ENCODE assay signal across 16 cellular contexts in the genomic region with DNA sequence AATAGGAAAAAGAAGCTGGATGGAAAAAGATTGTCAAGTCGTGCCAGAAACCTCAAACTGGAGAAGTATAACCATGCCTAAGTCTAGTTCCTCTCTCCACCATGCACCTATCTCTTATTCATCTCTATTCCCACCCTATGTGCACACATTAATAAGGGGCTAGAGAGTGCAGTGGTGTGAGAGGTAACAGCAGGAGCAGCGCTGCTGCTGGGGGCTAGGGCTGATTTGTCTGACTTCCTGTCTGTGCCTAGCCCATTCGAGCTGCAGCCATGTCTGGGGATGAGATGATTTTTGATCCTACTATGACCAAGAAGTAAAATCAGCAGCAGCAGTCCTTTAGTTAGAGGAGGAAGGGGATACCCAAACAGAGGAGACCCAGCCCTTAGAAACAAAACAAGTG. TPM values are rescaled to one million over a fixed set of nuclear protein-coding genes. Genes with fewer than 3 reads are reported as not detected.
DNase-seq lines count a peak whose midpoint lies in the region; ATAC-seq and TF ChIP-seq lines count a peak whose summit lies in the region.
"Had no signal": no experiment of that assay in that cellular context is flagged by ENCODE, and none has a peak within 500 bp of the region (broad histone marks: within the 10 kb centered on the region; RNA-seq: fewer than 3 reads in every experiment).

No MANE protein-coding gene starts in this region.

- in situ Hi-C loops in IMR-90 (cut with MboI; ENCODE audit: low sequenced_read_pairs), result no loop called here

- no peak for TF ChIP-seq CTCF in IMR-90 (conservative IDR thresholded peaks at IDR 0.05; ENCODE audit: low read depth, low read length)
- no peak for TF ChIP-seq CTCF in endodermal cell (conservative IDR thresholded peaks at IDR 0.05)

- H3K36me3 ChIP-seq in IMR-90 (ENCODE audit: control insufficient read depth, insufficient read depth, low read length) (peaks cover 3% of the 10 kb centered on the region; the same call in 1 of the 2 replicates), endodermal cell (ENCODE audit: control insufficient read depth, insufficient read depth, low read length) (peaks cover 13% of the 10 kb centered on the region)
- H3K36me3 ChIP-seq: ascending aorta, Peyer's patch, tibial nerve had no signal

- no peak overlapping the region for H2BK15ac ChIP-seq in IMR-90 (ENCODE audit: low read depth, low read length)

- H3K27ac ChIP-seq in IMR-90 (ENCODE audit: insufficient read depth, low read length) (no peak overlapping the region), endodermal cell (ENCODE audit: low read depth, low read length) (no peak overlapping the region)
- H3K27ac ChIP-seq: ascending aorta, Peyer's patch, tibial nerve had no signal

- peaks cover 38% of the 10 kb centered on the region for H4K20me1 ChIP-seq in IMR-90 (ENCODE audit: insufficient read depth, low read length)

- no peaks in the 10 kb centered on the region for H3K27me3 Mint-ChIP-seq in activated CD8-positive, alpha-beta memory T cell treated with anti-CD3 and anti-CD28 coated beads, Interleukin-2, amount 10 ng/mL, durations not matched to agents 7 days and 5 days
- H3K27me3 Mint-ChIP-seq in activated naive CD8-positive, alpha-beta T cell treated with anti-CD3 and anti-CD28 coated beads, Interleukin-2, amount 50 U/mL, for 24 hours, result no peaks in the 10 kb centered on the region
- H3K27me3 Mint-ChIP-seq in endodermal cell (ENCODE audit: insufficient read depth), result no peaks in the 10 kb centered on the region

- CTCF ChIA-PET in activated CD8-positive, alpha-beta memory T cell treated with anti-CD3 and anti-CD28 coated beads, Interleukin-2, amount 10 ng/mL, durations not matched to agents 7 days and 5 days (lab: Charles Lee), result interaction anchor here (1.3 to 1.6 kb wide), 2 partner anchors 16 to 32 kb away, joined by 3 to 4 read pairs; no protein-coding TSS in a partner anchor
- CTCF ChIA-PET in IMR-90 (lab: Yijun Ruan, JAX), result no interaction called here

- no peak overlapping the region for H3K4me2 ChIP-seq in IMR-90 (ENCODE audit: low read depth, low read length)

- H3K9me1 ChIP-seq in IMR-90 (ENCODE audit: insufficient read depth, low read length), result peaks cover 6% of the 10 kb centered on the region; the same call in 1 of the 2 replicates

- no peaks in the 10 kb centered on the region for H3K27me3 ChIP-seq in IMR-90 (ENCODE audit: control insufficient read depth, insufficient read depth, low read length)
- no peaks in the 10 kb centered on the region for H3K27me3 ChIP-seq in endodermal cell (ENCODE audit: control insufficient read depth, insufficient read depth, low read length, poor library complexity, severe bottlenecking)
- H3K27me3 ChIP-seq: ascending aorta, Peyer's patch, tibial nerve had no signal

- no peak overlapping the region for H2AK5ac ChIP-seq in IMR-90 (ENCODE audit: low read depth, low read length)

- H3K18ac ChIP-seq in IMR-90 (ENCODE audit: low read depth, low read length), result no peak overlapping the region

- no peak overlapping the region for H2BK20ac ChIP-seq in IMR-90 (ENCODE audit: low read depth, low read length)

- H3K56ac ChIP-seq in IMR-90 (ENCODE audit: extremely low read depth, insufficient read depth, low read length), result no peak overlapping the region

- peak overlapping the region; percentile 30 for H3K27ac Mint-ChIP-seq in activated CD8-positive, alpha-beta memory T cell treated with anti-CD3 and anti-CD28 coated beads, Interleukin-2, amount 10 ng/mL, durations not matched to agents 7 days and 5 days
- peak overlapping the region; percentile 52 for H3K27ac Mint-ChIP-seq in activated naive CD8-positive, alpha-beta T cell treated with anti-CD3 and anti-CD28 coated beads, Interleukin-2, amount 50 U/mL, for 24 hours
- H3K27ac Mint-ChIP-seq in stimulated activated effector memory CD8-positive, alpha-beta T cell treated with anti-CD3 and anti-CD28 coated beads, Interleukin-12 subunit alpha, Interleukin-12 subunit beta, amount 100 ng/mL, for 72 hours, result peak overlapping the region; percentile 18
- no peak overlapping the region for H3K27ac Mint-ChIP-seq in endodermal cell

- H3K4ac ChIP-seq in IMR-90 (ENCODE audit: low read depth, low read length), result no peak overlapping the region

- no peak overlapping the region for H4K91ac ChIP-seq in IMR-90 (ENCODE audit: insufficient read depth, low read depth, low read length)

- H3K9me3 Mint-ChIP-seq in activated CD8-positive, alpha-beta memory T cell treated with anti-CD3 and anti-CD28 coated beads, Interleukin-2, amount 10 ng/mL, durations not matched to agents 7 days and 5 days (ENCODE audit: low read depth), result no peaks in the 10 kb centered on the region
- no peaks in the 10 kb centered on the region for H3K9me3 Mint-ChIP-seq in activated naive CD8-positive, alpha-beta T cell treated with anti-CD3 and anti-CD28 coated beads, Interleukin-2, amount 50 U/mL, for 24 hours
- H3K9me3 Mint-ChIP-seq in stimulated activated effector memory CD8-positive, alpha-beta T cell treated with anti-CD3 and anti-CD28 coated beads, Interleukin-12 subunit alpha, Interleukin-12 subunit beta, amount 100 ng/mL, for 72 hours, result no peaks in the 10 kb centered on the region
- H3K9me3 Mint-ChIP-seq in endodermal cell, result no peaks in the 10 kb centered on the region
- H3K9me3 Mint-ChIP-seq: neural crest cell had no signal

- BruUV-seq in IMR-90 (replicated peaks; lab: Mats Ljungman, UMichigan), result no TSS peak

- no peaks in the 10 kb centered on the region for H3K9me3 ChIP-seq in IMR-90 (ENCODE audit: control insufficient read depth, insufficient read depth, low read length)
- H3K9me3 ChIP-seq in endodermal cell (ENCODE audit: control insufficient read depth, low read length), result no peaks in the 10 kb centered on the region
- H3K9me3 ChIP-seq: ascending aorta, Peyer's patch, tibial nerve had no signal

- POLR2A ChIA-PET in IMR-90 (lab: Charles Lee; ENCODE audit: unreplicated experiment), result interaction anchor here (0.5 kb wide), 1 partner anchor 8 kb away, joined by 4 read pairs; no protein-coding TSS in a partner anchor

- no peak for TF ChIP-seq RAD21 in IMR-90 (IDR thresholded peaks at IDR 0.05; ENCODE audit: low read length)

- H3K23ac ChIP-seq in IMR-90 (ENCODE audit: low read depth, low read length), result no peak overlapping the region

- dilution Hi-C loops in IMR-90 (cut with HindIII; ENCODE audit: low sequenced_read_pairs, unreplicated experiment), result no loop called here

- WGBS in IMR-90 (ENCODE audit: extremely low coverage in 2 of 2, insufficient read length in 1 of 2), 2 experiments, result no CpG with 5 or more reads among the region's 3 CpGs
- 97% methylated on average over 3 of the region's 3 CpGs; no CpG with 5 or more reads in 1 of the 2 experiments for WGBS in endodermal cell (ENCODE audit: insufficient coverage in 1 of 2, insufficient read length in 1 of 2), 2 experiments

- H2BK120ac ChIP-seq in IMR-90 (ENCODE audit: low read depth, low read length), result no peak overlapping the region

- H3K36me3 Mint-ChIP-seq in activated CD8-positive, alpha-beta memory T cell treated with anti-CD3 and anti-CD28 coated beads, Interleukin-2, amount 10 ng/mL, durations not matched to agents 7 days and 5 days, result peaks cover 9% of the 10 kb centered on the region
- peaks cover 16% of the 10 kb centered on the region for H3K36me3 Mint-ChIP-seq in activated naive CD8-positive, alpha-beta T cell treated with anti-CD3 and anti-CD28 coated beads, Interleukin-2, amount 50 U/mL, for 24 hours (ENCODE audit: low read depth)
- H3K36me3 Mint-ChIP-seq in stimulated activated effector memory CD8-positive, alpha-beta T cell treated with anti-CD3 and anti-CD28 coated beads, Interleukin-12 subunit alpha, Interleukin-12 subunit beta, amount 100 ng/mL, for 72 hours, result peaks cover 20% of the 10 kb centered on the region
- peaks cover 26% of the 10 kb centered on the region for H3K36me3 Mint-ChIP-seq in endodermal cell (ENCODE audit: low read depth)

- peak overlapping the region; percentile 10; the same call in 1 of the 2 replicates for H3K14ac ChIP-seq in IMR-90 (replicated peaks; ENCODE audit: low read depth, low read length)

- no peak overlapping the region for H2AK9ac ChIP-seq in IMR-90 (replicated peaks; ENCODE audit: low read depth, low read length, poor library complexity)

- H3K4me3 ChIP-seq in IMR-90 (ENCODE audit: insufficient read depth, low read depth, low read length), result no peak overlapping the region
- H3K4me3 ChIP-seq in endodermal cell (ENCODE audit: low read length), result no peak overlapping the region
- H3K4me3 ChIP-seq: ascending aorta, Peyer's patch, tibial nerve had no signal

- peak; percentile 43 for DNase-seq in activated CD8-positive, alpha-beta memory T cell treated with anti-CD3 and anti-CD28 coated beads, Interleukin-2, amount 10 ng/mL, durations not matched to agents 7 days and 5 days
- DNase-seq in activated CD8-positive, alpha-beta memory T cell treated with anti-CD3 and anti-CD28 coated beads, Interleukin-2, amount 50 U/mL, for 4 hours, result no peak
- DNase-seq in IMR-90 (no peak), endodermal cell (no peak)
- DNase-seq in activated naive CD8-positive, alpha-beta T cell treated with anti-CD3 and anti-CD28 coated beads, Interleukin-2, amount 50 U/mL, for 24 hours, result no peak
- DNase-seq in stimulated activated effector memory CD8-positive, alpha-beta T cell treated with anti-CD3 and anti-CD28 coated beads, Interleukin-12 subunit alpha, Interleukin-12 subunit beta, amount 100 ng/mL, for 72 hours (ENCODE audit: low spot score in 2 of 2), result peak in 1 of 2 donors; percentile 50
- DNase-seq: ACHN, DMS79 treated with DMSO at 0.1 percent for 48 hours, left colon, NCI-H345, Peyer's patch had no signal

- no peak overlapping the region for H4K8ac ChIP-seq in IMR-90 (ENCODE audit: low read depth in 2 of 2, low read length in 2 of 2)

- intact Hi-C loops in IMR-90 (cut with micrococcal nuclease), result loop anchor here (5.0 kb wide), 1 partner anchor 39 kb away; no protein-coding TSS in a partner anchor

- peaks cover 38% of the 10 kb centered on the region for H3K4me1 Mint-ChIP-seq in activated CD8-positive, alpha-beta memory T cell treated with anti-CD3 and anti-CD28 coated beads, Interleukin-2, amount 10 ng/mL, durations not matched to agents 7 days and 5 days
- H3K4me1 Mint-ChIP-seq in activated naive CD8-positive, alpha-beta T cell treated with anti-CD3 and anti-CD28 coated beads, Interleukin-2, amount 50 U/mL, for 24 hours, result peaks cover 40% of the 10 kb centered on the region
- peaks cover 62% of the 10 kb centered on the region for H3K4me1 Mint-ChIP-seq in stimulated activated effector memory CD8-positive, alpha-beta T cell treated with anti-CD3 and anti-CD28 coated beads, Interleukin-12 subunit alpha, Interleukin-12 subunit beta, amount 100 ng/mL, for 72 hours
- peaks cover 18% of the 10 kb centered on the region for H3K4me1 Mint-ChIP-seq in endodermal cell

- H3K4me1 ChIP-seq in IMR-90 (ENCODE audit: control insufficient read depth, insufficient read depth, low read length) (no peaks in the 10 kb centered on the region), endodermal cell (ENCODE audit: control insufficient read depth, insufficient read depth, low read length) (no peaks in the 10 kb centered on the region)

- H2BK5ac ChIP-seq in IMR-90 (ENCODE audit: low read depth, low read length, poor library complexity, severe bottlenecking), result no peak overlapping the region

- no peak overlapping the region for H3K9ac ChIP-seq in IMR-90 (ENCODE audit: low read depth, low read length)
- no peak overlapping the region for H3K9ac ChIP-seq in endodermal cell (ENCODE audit: extremely low read depth, low read length, poor library complexity, severe bottlenecking)

- H3K79me1 ChIP-seq in IMR-90 (ENCODE audit: low read depth in 1 of 2, low read length in 2 of 2), result peaks cover 35 to 58% of the 10 kb centered on the region in 2 experiments

- peak; percentile 70 for ATAC-seq in activated CD8-positive, alpha-beta memory T cell treated with anti-CD3 and anti-CD28 coated beads, Interleukin-2, amount 10 ng/mL, durations not matched to agents 7 days and 5 days
- ATAC-seq in IMR-90 (ENCODE audit: low read depth), result no peak
- peak; percentile 73 for ATAC-seq in activated naive CD8-positive, alpha-beta T cell treated with anti-CD3 and anti-CD28 coated beads, Interleukin-2, amount 50 U/mL, for 24 hours
- peak; percentile 65 for ATAC-seq in stimulated activated effector memory CD8-positive, alpha-beta T cell treated with anti-CD3 and anti-CD28 coated beads, Interleukin-12 subunit alpha, Interleukin-12 subunit beta, amount 100 ng/mL, for 72 hours
- ATAC-seq in HG02981 (IDR thresholded peaks at IDR 0.05; ENCODE audit: unreplicated experiment), result no peak
- no peak for ATAC-seq in GM18517 (IDR thresholded peaks at IDR 0.05; ENCODE audit: unreplicated experiment)
- ATAC-seq: left colon had no signal

- H2AFZ ChIP-seq in IMR-90 (replicated peaks; ENCODE audit: low read length, poor library complexity), result no peak overlapping the region

- H3K4me3 Mint-ChIP-seq in activated CD8-positive, alpha-beta memory T cell treated with anti-CD3 and anti-CD28 coated beads, Interleukin-2, amount 10 ng/mL, durations not matched to agents 7 days and 5 days, result no peak overlapping the region
- H3K4me3 Mint-ChIP-seq in activated naive CD8-positive, alpha-beta T cell treated with anti-CD3 and anti-CD28 coated beads, Interleukin-2, amount 50 U/mL, for 24 hours, result peak overlapping the region; percentile 30
- no peak overlapping the region for H3K4me3 Mint-ChIP-seq in stimulated activated effector memory CD8-positive, alpha-beta T cell treated with anti-CD3 and anti-CD28 coated beads, Interleukin-12 subunit alpha, Interleukin-12 subunit beta, amount 100 ng/mL, for 72 hours
- no peak overlapping the region for H3K4me3 Mint-ChIP-seq in endodermal cell
- H3K4me3 Mint-ChIP-seq: neural crest cell had no signal

- TF ChIP-seq POLR2A in IMR-90 (IDR thresholded peaks at IDR 0.05; ENCODE audit: low read depth, low read length), result no peak

- H4K5ac ChIP-seq in IMR-90 (ENCODE audit: low read depth, low read length), result no peak overlapping the region

RNA-seq across cellular contexts. Expression of gene TRIM33, which starts 43.0 kb away (rescaled TPM):
- total RNA-seq in activated CD8-positive, alpha-beta memory T cell treated with anti-CD3 and anti-CD28 coated beads, Interleukin-2, amount 10 ng/mL, durations not matched to agents 7 days and 5 days, result 10 to 100 TPM; 39.0 to 40.1 TPM
- total RNA-seq in IMR-90 (2012; rRNA removed) (40.0 and 40.1 TPM in 2 replicates), endodermal cell (10 to 100 TPM; 47.2 to 50.6 TPM)
- polyA plus RNA-seq in IMR-90 (2012; rRNA removed), result 9.2 and 9.5 TPM in 2 replicates
- 1.8 and 2.9 TPM in 2 replicates for polyA plus RNA-seq in IMR-90 (2012; cell fraction: cytosol; rRNA removed)
- 4.9 and 21.6 TPM in 2 replicates for polyA plus RNA-seq in IMR-90 (2012; cell fraction: nucleus; rRNA removed; ENCODE audit: low replicate concordance)
- 35.8 TPM for polyA plus RNA-seq in endodermal cell (2013, experiment 1 of 2)
- 35.1 TPM for polyA plus RNA-seq in endodermal cell (2013, experiment 2 of 2)

Comparison
In these comparisons a context has a peak if more than half of its experiments do, and no peak if none do; other contexts are left out.
1. ATAC-seq: peak in activated CD8-positive, alpha-beta memory T cell treated with anti-CD3 and anti-CD28 coated beads, Interleukin-2, amount 10 ng/mL, durations not matched to agents 7 days and 5 days (single experiment), activated naive CD8-positive, alpha-beta T cell treated with anti-CD3 and anti-CD28 coated beads, Interleukin-2, amount 50 U/mL, for 24 hours (single experiment) and stimulated activated effector memory CD8-positive, alpha-beta T cell treated with anti-CD3 and anti-CD28 coated beads, Interleukin-12 subunit alpha, Interleukin-12 subunit beta, amount 100 ng/mL, for 72 hours (single experiment); none in IMR-90 (single experiment), HG02981 (single experiment) and GM18517 (single experiment).